In the genomic region with DNA sequence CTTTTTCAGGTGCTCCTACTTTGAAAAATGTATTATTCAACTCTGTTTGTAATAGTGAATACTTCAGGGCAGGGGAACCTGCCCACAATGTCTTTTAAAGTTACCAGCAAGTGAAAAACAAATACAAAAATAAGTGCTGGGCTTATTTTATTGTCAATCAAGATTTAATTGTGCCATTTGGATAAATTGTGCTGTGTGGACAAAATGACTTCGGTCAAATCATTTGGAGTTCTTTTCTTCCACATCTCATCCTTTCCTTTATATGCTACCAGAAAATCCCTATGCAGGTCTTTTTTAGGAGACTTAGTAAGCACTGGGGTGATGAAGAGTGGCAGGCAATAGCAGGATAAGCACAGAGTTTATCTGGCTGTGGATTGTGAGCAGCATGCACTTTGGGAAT, we compare ENCODE assay signal across 18 cellular contexts.
DNase-seq lines count a peak whose midpoint lies in the region; ATAC-seq, FAIRE-seq and TF ChIP-seq lines count a peak whose summit lies in the region.
"Had no signal": no experiment of that assay in that cellular context is flagged by ENCODE, and none has a peak within 500 bp of the region (broad histone marks: within the 10 kb centered on the region; RNA-seq: fewer than 3 reads in every experiment).

No MANE protein-coding gene starts in this region.

- no peaks in the 10 kb centered on the region for H3K36me3 Mint-ChIP-seq in memory B cell
- H3K36me3 Mint-ChIP-seq in activated CD4-positive, alpha-beta T cell treated with anti-CD3 and anti-CD28 coated beads for 36 hours (ENCODE audit: low read depth) = no peaks in the 10 kb centered on the region

- FAIRE-seq in HepG2 (lab: Jason Lieb, UNC) = no peak
- FAIRE-seq in K562 (lab: Jason Lieb, UNC) = no peak
- FAIRE-seq: A204.1, GM12891, GM18507 had no signal

- H3K9me3 ChIP-seq in HepG2 (ENCODE audit: low read length) (no peaks in the 10 kb centered on the region), right lobe of liver (no peaks in the 10 kb centered on the region), K562 (replicated peaks; ENCODE audit: control insufficient read depth, insufficient read depth, low read depth, low read length) (no peaks in the 10 kb centered on the region)

- no TSS peak for BruUV-seq in HepG2 (replicated peaks; lab: Mats Ljungman, UMichigan)
- BruUV-seq in K562 (replicated peaks; lab: Mats Ljungman, UMichigan) = no TSS peak

- H3K4me3 ChIP-seq in HepG2 (replicated peaks in 1 of 3; ENCODE audit: insufficient read depth in 1 of 3, low read depth in 2 of 3, low read length in 3 of 3) (no peak overlapping the region), right lobe of liver (no peak overlapping the region), K562 (no peak overlapping the region)
- H3K4me3 ChIP-seq: GM23338 had no signal

- DNase-seq in HepG2 (ENCODE audit: low spot score) (no peak), right lobe of liver (no peak), K562 (ENCODE audit: extremely low read depth in 1 of 4, low spot score in 3 of 4) (no peak), memory B cell (ENCODE audit: low spot score in 2 of 2) (no peak), T-helper 1 cell (no peak)
- no peak for DNase-seq in activated CD4-positive, alpha-beta T cell treated with anti-CD3 and anti-CD28 coated beads for 36 hours
- DNase-seq: NCI-H1105; NCI-H2171 treated with DMSO at 0.1 percent for 48 hours; NCI-H446; NCI-H526 treated with DMSO at 0.1 percent for 48 hours; NK-92 treated with Interleukin-12 subunit alpha and Interleukin-12 subunit beta, amount 100 ng/mL, for 24 hours; RPMI8226; SHP77 treated with DMSO at 0.1 percent for 48 hours had no signal

- no peak overlapping the region for H2AFZ ChIP-seq in HepG2 (ENCODE audit: low read length)
- no peak overlapping the region for H2AFZ ChIP-seq in K562 (ENCODE audit: low read depth, low read length)
- H2AFZ ChIP-seq: GM23338 had no signal

- intact Hi-C loops in HepG2 (cut with micrococcal nuclease; ENCODE audit: unreplicated experiment) = no loop called here
- intact Hi-C loops in right lobe of liver (cut with DNase I) = no loop called here
- intact Hi-C loops in K562 (cut with micrococcal nuclease) = no loop called here
- intact Hi-C loops in activated CD4-positive, alpha-beta T cell treated with anti-CD3 and anti-CD28 coated beads for 36 hours (cut with DNase I, micrococcal nuclease) = no loop called here

- TF ChIP-seq POLR2A in HepG2 (IDR thresholded peaks at IDR 0.05; ENCODE audit: insufficient read depth in 1 of 2, low read depth in 2 of 2, low read length in 2 of 2) (no peak), right lobe of liver (IDR thresholded peaks at IDR 0.05) (no peak), K562 (conservative IDR thresholded peaks at IDR 0.05) (no peak)

- TF ChIP-seq RAD21 in HepG2 (CRISPR knock-in tag; IDR thresholded peaks at IDR 0.05) (no peak), K562 (CRISPR knock-in tag; conservative IDR thresholded peaks at IDR 0.05 in 1 of 2, IDR thresholded peaks at IDR 0.05 in 1 of 2) (no peak)

- no peaks in the 10 kb centered on the region for H4K20me1 ChIP-seq in HepG2 (ENCODE audit: insufficient read depth, low read length)
- no peaks in the 10 kb centered on the region for H4K20me1 ChIP-seq in K562 (replicated peaks; ENCODE audit: control insufficient read depth, insufficient read depth, low read length)

- ATAC-seq in HepG2 (no peak), right lobe of liver (no peak), K562 (no peak; the same call in 2 of the 3 replicates), memory B cell (ENCODE audit: low read depth) (no peak), GM19351 (IDR thresholded peaks at IDR 0.05; ENCODE audit: unreplicated experiment) (no peak)
- no peak for ATAC-seq in activated CD4-positive, alpha-beta T cell treated with anti-CD3 and anti-CD28 coated beads for 36 hours
- ATAC-seq: GM23338 had no signal

- no peak overlapping the region for H3K27ac ChIP-seq in HepG2 (ENCODE audit: extremely low read length, insufficient read depth, low read length)
- H3K27ac ChIP-seq in right lobe of liver = no peak overlapping the region
- no peak overlapping the region; the same call in 2 of the 3 replicates for H3K27ac ChIP-seq in K562 (ENCODE audit: extremely low read depth, low read depth, low read length)

- TF ChIP-seq EP300 in HepG2 (IDR thresholded peaks at IDR 0.05; ENCODE audit: low read depth in 2 of 2, low read length in 2 of 2) (no peak), HepG2 (CRISPR knock-in tag; IDR thresholded peaks at IDR 0.05; ENCODE audit: borderline replicate concordance) (no peak), K562 (IDR thresholded peaks at IDR 0.05; ENCODE audit: low read length) (no peak)

- POLR2A ChIA-PET in HepG2 (lab: Yijun Ruan, JAX) (no interaction called here), K562 (lab: Yijun Ruan, JAX) (no interaction called here)
- POLR2A ChIA-PET in activated CD4-positive, alpha-beta T cell treated with anti-CD3 and anti-CD28 coated beads for 36 hours (lab: Charles Lee) = interaction anchor here (0.6 kb wide), 1 partner anchor 124 kb away, joined by 3 read pairs; no protein-coding TSS in a partner anchor

- H3K4me1 Mint-ChIP-seq in memory B cell = peaks cover 9% of the 10 kb centered on the region
- peaks cover 24% of the 10 kb centered on the region for H3K4me1 Mint-ChIP-seq in activated CD4-positive, alpha-beta T cell treated with anti-CD3 and anti-CD28 coated beads for 36 hours

- peak overlapping the region; percentile 32 for H3K4me3 Mint-ChIP-seq in memory B cell
- no peak overlapping the region for H3K4me3 Mint-ChIP-seq in activated CD4-positive, alpha-beta T cell treated with anti-CD3 and anti-CD28 coated beads for 36 hours
- H3K4me3 Mint-ChIP-seq: GM23338 had no signal

- no peaks in the 10 kb centered on the region for H3K9me1 ChIP-seq in K562 (ENCODE audit: control insufficient read depth, insufficient read depth, low read length)

- peaks cover 3% of the 10 kb centered on the region for H3K27me3 Mint-ChIP-seq in memory B cell
- H3K27me3 Mint-ChIP-seq in activated CD4-positive, alpha-beta T cell treated with anti-CD3 and anti-CD28 coated beads for 36 hours = peaks cover 7% of the 10 kb centered on the region

- no peak for TF ChIP-seq CTCF in HepG2 (CRISPR knock-in tag; IDR thresholded peaks at IDR 0.05)
- TF ChIP-seq CTCF in right lobe of liver (IDR thresholded peaks at IDR 0.05) = no peak
- no peak for TF ChIP-seq CTCF in K562 (IDR thresholded peaks at IDR 0.05 in 2 of 3, conservative IDR thresholded peaks at IDR 0.05 in 1 of 3; ENCODE audit: insufficient read depth in 2 of 3, low read depth in 1 of 3, low read length in 3 of 3)

- no peaks in the 10 kb centered on the region; a peak in 2 of 5 replicates for H3K27me3 ChIP-seq in HepG2 (ENCODE audit: control insufficient read depth in 1 of 2, insufficient read depth in 2 of 2, low read length in 2 of 2)
- peaks cover 0 to 14% of the 10 kb centered on the region in 2 donors for H3K27me3 ChIP-seq in right lobe of liver
- no peaks in the 10 kb centered on the region for H3K27me3 ChIP-seq in K562 (ENCODE audit: control insufficient read depth in 2 of 2, insufficient read depth in 2 of 2, low read length in 2 of 2)

- no peaks in the 10 kb centered on the region for H3K36me3 ChIP-seq in HepG2 (replicated peaks in 1 of 2; ENCODE audit: control insufficient read depth in 1 of 2, insufficient read depth in 2 of 2, low read length in 2 of 2)
- no peaks in the 10 kb centered on the region for H3K36me3 ChIP-seq in right lobe of liver
- no peaks in the 10 kb centered on the region for H3K36me3 ChIP-seq in K562 (ENCODE audit: control insufficient read depth, insufficient read depth, low read length)

- H3K79me2 ChIP-seq in HepG2 (ENCODE audit: insufficient read depth, low read length) (no peaks in the 10 kb centered on the region), K562 (ENCODE audit: control insufficient read depth, insufficient read depth, low read length) (no peaks in the 10 kb centered on the region)

- in situ Hi-C loops in HepG2 (cut with HindIII; ENCODE audit: extremely low pct_ligation_motif_present, low pct_unique_long_range_greater_than_20kb) = no loop called here
- in situ Hi-C loops in K562 (cut with MboI) = no loop called here

- H3K9me3 Mint-ChIP-seq in memory B cell = no peaks in the 10 kb centered on the region
- H3K9me3 Mint-ChIP-seq in activated CD4-positive, alpha-beta T cell treated with anti-CD3 and anti-CD28 coated beads for 36 hours (ENCODE audit: low read depth) = no peaks in the 10 kb centered on the region

- H3K9ac ChIP-seq in HepG2 (ENCODE audit: insufficient read depth, low read depth, low read length) (no peak overlapping the region), K562 (ENCODE audit: insufficient read depth in 1 of 2, low read depth in 2 of 2, low read length in 2 of 2) (no peak overlapping the region)

- no peak overlapping the region for H3K27ac Mint-ChIP-seq in memory B cell
- H3K27ac Mint-ChIP-seq in activated CD4-positive, alpha-beta T cell treated with anti-CD3 and anti-CD28 coated beads for 36 hours = no peak overlapping the region
- H3K27ac Mint-ChIP-seq: GM23338 had no signal

- 0% methylated on average over 1 of the region's 1 CpG for WGBS in HepG2 (ENCODE audit: low lambda C conversion rate)
- WGBS in right lobe of liver (ENCODE audit: insufficient coverage, low coverage, low lambda C conversion rate, missing lambda C conversion rate) = 92% methylated on average over 1 of the region's 1 CpG
- 0% methylated on average over 1 of the region's 1 CpG for WGBS in K562 (ENCODE audit: insufficient coverage, low coverage, missing lambda C conversion rate)

- H3K4me2 ChIP-seq in HepG2 (ENCODE audit: low read depth, low read length) (no peak overlapping the region), K562 (ENCODE audit: insufficient read depth, low read length) (no peak overlapping the region)
- H3K4me2 ChIP-seq: GM23338 had no signal

- CTCF ChIA-PET in HepG2 (lab: Yijun Ruan, JAX; ENCODE audit: low intra/inter-chr PET ratio, low total read pairs) (no interaction called here), K562 (lab: Yijun Ruan, JAX; ENCODE audit: low intra/inter-chr PET ratio) (no interaction called here)
- CTCF ChIA-PET in activated CD4-positive, alpha-beta T cell treated with anti-CD3 and anti-CD28 coated beads for 36 hours (lab: Charles Lee) = no interaction called here

- H3K4me1 ChIP-seq in HepG2 (ENCODE audit: insufficient read depth, low read length) (no peaks in the 10 kb centered on the region), right lobe of liver (no peaks in the 10 kb centered on the region), K562 (replicated peaks in 1 of 2; ENCODE audit: control insufficient read depth in 2 of 2, insufficient read depth in 2 of 2, low read length in 2 of 2) (no peaks in the 10 kb centered on the region; a peak in 1 of 5 replicates)

TF ChIP-seq in HepG2, 621 proteins besides CTCF, POLR2A, EP300 and RAD21:
- TF ChIP-seq ZNF274 (CRISPR knock-in tag; IDR thresholded peaks at IDR 0.05) (no peak), MAFK (conservative IDR thresholded peaks at IDR 0.05 in 1 of 2, IDR thresholded peaks at IDR 0.05 in 1 of 2; ENCODE audit: low read length in 2 of 2) (peak; percentile 54 to 55), MAFF (IDR thresholded peaks at IDR 0.05; ENCODE audit: low read depth, low read length) (0 out of 2 replicates have a peak, but pooled peaks have one; percentile 36)
TF ChIP-seq in HepG2: peak in this region for 2.

TF ChIP-seq in K562, 482 proteins besides CTCF, POLR2A, EP300 and RAD21 (continues in another document):
- no peak for TF ChIP-seq TAF1 (IDR thresholded peaks at IDR 0.05; ENCODE audit: control insufficient read depth, extremely low read depth, insufficient read depth, low read length, severe bottlenecking)
- no peak for TF ChIP-seq ATF1 (CRISPR knock-in tag; IDR thresholded peaks at IDR 0.05)
- no peak for TF ChIP-seq ATF1 (tag; IDR thresholded peaks at IDR 0.05)

Comparison
In these comparisons a context has a peak if more than half of its experiments do, and no peak if none do; other contexts are left out.
1. Of the 241 proteins assayed by ChIP-seq in both HepG2 and K562: peak only in HepG2: MAFF and MAFK; only in K562: none; in both: none; in neither: 239.